28 cellular contexts compared by ENCODE assay signal in the genomic region with DNA sequence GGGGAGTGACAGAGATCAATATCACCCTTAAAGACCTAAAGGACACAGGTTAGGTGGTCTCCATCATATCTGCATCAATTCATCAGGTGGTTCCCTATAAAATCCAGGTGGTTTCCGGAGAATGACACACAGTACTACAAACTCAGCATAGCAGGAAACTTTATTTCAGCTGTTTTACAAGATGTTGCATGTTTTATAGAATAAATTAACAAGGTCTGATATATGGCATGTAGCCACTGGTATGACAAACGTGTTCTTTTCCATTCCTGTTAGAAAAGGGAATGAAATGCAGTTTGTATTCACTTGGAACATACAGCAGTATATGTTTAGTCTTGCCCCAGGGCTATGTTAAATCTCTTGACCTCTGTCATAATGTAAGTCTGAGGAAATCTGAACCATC. TPM values are rescaled to one million over a fixed set of nuclear protein-coding genes. Genes with fewer than 3 reads are reported as not detected.
DNase-seq lines count a peak whose midpoint lies in the region; ATAC-seq, FAIRE-seq and TF ChIP-seq lines count a peak whose summit lies in the region.
"Had no signal": no experiment of that assay in that cellular context is flagged by ENCODE, and none has a peak within 500 bp of the region (broad histone marks: within the 10 kb centered on the region; RNA-seq: fewer than 3 reads in every experiment).

No MANE protein-coding gene starts in this region.

- no peak for ATAC-seq in omental fat pad (ENCODE audit: low FRiP score)
- no peak for ATAC-seq in natural killer cell treated with Interleukin-12 subunit alpha and Interleukin-12 subunit beta and Interleukin-15 and Interleukin-18, amount 100 ng/mL, for 72 hours
- ATAC-seq: A549, GM23338 had no signal

- no peak overlapping the region for H2AFZ ChIP-seq in keratinocyte (ENCODE audit: control insufficient read depth, low read length)
- H2AFZ ChIP-seq: GM23338 had no signal

- dilution Hi-C loops in keratinocyte (cut with MboI; ENCODE audit: extremely low pct_ligation_motif_present, low sequenced_read_pairs): no loop called here

- POLR2A ChIA-PET in HEK293 (lab: Yijun Ruan, JAX): no interaction called here

- H3K4me3 ChIP-seq in HEK293 (ENCODE audit: low read depth, low read length) (no peak overlapping the region), epithelial cell of esophagus (ENCODE audit: low read length) (no peak overlapping the region), keratinocyte (ENCODE audit: control insufficient read depth in 2 of 3, extremely low read depth in 1 of 3, insufficient read depth in 2 of 3, low read depth in 1 of 3, low read length in 3 of 3) (no peak overlapping the region)
- H3K4me3 ChIP-seq: A549; BLaER1 treated with 17β-estradiol and CSF1 and Interleukin-3, amounts not matched to agents 10 nM and 100 nM; GM23338; HAP-1 had no signal

- H3K27ac ChIP-seq in HEK293 (ENCODE audit: extremely low read depth, low read depth, low read length) (no peak overlapping the region), VCaP (peak overlapping the region; percentile 61), keratinocyte (ENCODE audit: control insufficient read depth, insufficient read depth, low read length) (no peak overlapping the region)
- H3K27ac ChIP-seq: A549; BLaER1 treated with 17β-estradiol and CSF1 and Interleukin-3, amounts not matched to agents 10 nM and 100 nM had no signal

- no peaks in the 10 kb centered on the region for H3K36me3 Mint-ChIP-seq in natural killer cell treated with Interleukin-12 subunit alpha and Interleukin-12 subunit beta and Interleukin-15 and Interleukin-18, amount 100 ng/mL, for 72 hours

- peak; percentile 43 for FAIRE-seq in keratinocyte (lab: Jason Lieb, UNC)
- FAIRE-seq: A549, D721Med, GM12891, GM18507 had no signal

- H3K4me1 ChIP-seq in HEK293 (ENCODE audit: control insufficient read depth, insufficient read depth, low read length): no peaks in the 10 kb centered on the region; the same call in 1 of the 2 replicates
- H3K4me1 ChIP-seq in keratinocyte (ENCODE audit: control insufficient read depth, extremely low read depth, insufficient read depth, low read length): peaks cover 3% of the 10 kb centered on the region
- H3K4me1 ChIP-seq: BE2C, HAP-1 had no signal

- no peaks in the 10 kb centered on the region for H3K79me2 ChIP-seq in keratinocyte (ENCODE audit: control insufficient read depth, insufficient read depth, low read length)

- DNase-seq in epithelial cell of esophagus (ENCODE audit: low read depth) (peak; percentile 15), keratinocyte (ENCODE audit: low read depth, low spot score) (no peak), DMS 273 treated with DMSO at 0.1 percent for 48 hours (lab: John Stamatoyannopoulos, UW) (no peak), omental fat pad (ENCODE audit: low spot score) (no peak)
- DNase-seq in stimulated activated CD4-positive, alpha-beta T cell treated with anti-CD3 and anti-CD28 coated beads, Interleukin-1b, Interleukin-23, amount 100 ng/mL, for 48 hours: no peak
- DNase-seq in natural killer cell treated with Interleukin-12 subunit alpha and Interleukin-12 subunit beta and Interleukin-15 and Interleukin-18, amount 100 ng/mL, for 72 hours (ENCODE audit: low spot score): no peak
- DNase-seq: 8988T; ACHN; AML-193; BE2C; CD4-positive, alpha-beta T cell; CD8-positive, alpha-beta memory T cell; DMS53; DMS79 treated with DMSO at 0.1 percent for 48 hours; GF-D8 had no signal

- CTCF ChIA-PET in HEK293 (lab: Yijun Ruan, JAX): interaction anchor here (1.3 kb wide), 1 partner anchor 9 kb away, joined by 9 read pairs; no protein-coding TSS in a partner anchor

- H3K9me3 Mint-ChIP-seq in natural killer cell treated with Interleukin-12 subunit alpha and Interleukin-12 subunit beta and Interleukin-15 and Interleukin-18, amount 100 ng/mL, for 72 hours: no peaks in the 10 kb centered on the region
- H3K9me3 Mint-ChIP-seq: CD14-positive monocyte; CD4-positive, alpha-beta T cell; GM23338 had no signal

- no peaks in the 10 kb centered on the region for H3K9me1 ChIP-seq in keratinocyte (ENCODE audit: control insufficient read depth, extremely low read depth, insufficient read depth, low read length)

- H4K20me1 ChIP-seq in keratinocyte (ENCODE audit: control insufficient read depth, extremely low read depth, insufficient read depth, low read length): no peaks in the 10 kb centered on the region
- H4K20me1 ChIP-seq: BLaER1 treated with 17β-estradiol and CSF1 and Interleukin-3, amounts not matched to agents 10 nM and 100 nM had no signal

- no peak overlapping the region for H3K9ac ChIP-seq in keratinocyte (ENCODE audit: control insufficient read depth, extremely low read depth, insufficient read depth, low read length)
- H3K9ac ChIP-seq: BLaER1 treated with 17β-estradiol and CSF1 and Interleukin-3, amounts not matched to agents 10 nM and 100 nM had no signal

- TF ChIP-seq CTCF in HEK293 (tag by site-specific recombination; IDR thresholded peaks at IDR 0.05) (no peak), VCaP (conservative IDR thresholded peaks at IDR 0.05) (no peak), epithelial cell of esophagus (IDR thresholded peaks at IDR 0.05; ENCODE audit: insufficient read depth, low read depth, low read length, missing control alignments) (no peak), keratinocyte (optimal IDR thresholded peaks at IDR 0.05 in 1 of 3, IDR thresholded peaks at IDR 0.05 in 1 of 3, conservative IDR thresholded peaks at IDR 0.05 in 1 of 3; ENCODE audit: extremely low read depth in 1 of 3, insufficient read depth in 2 of 3, low read length in 3 of 3) (no peak), omental fat pad (IDR thresholded peaks at IDR 0.05) (no peak)

- no peak overlapping the region for H3K27ac Mint-ChIP-seq in natural killer cell treated with Interleukin-12 subunit alpha and Interleukin-12 subunit beta and Interleukin-15 and Interleukin-18, amount 100 ng/mL, for 72 hours
- H3K27ac Mint-ChIP-seq: CD14-positive monocyte; CD4-positive, alpha-beta T cell; CD8-positive, alpha-beta memory T cell; GM23338 had no signal

- H3K9me3 ChIP-seq in HEK293 (ENCODE audit: control insufficient read depth, insufficient read depth, low read depth, low read length): no peaks in the 10 kb centered on the region
- no peaks in the 10 kb centered on the region for H3K9me3 ChIP-seq in keratinocyte (ENCODE audit: control insufficient read depth, low read depth, low read length)
- H3K9me3 ChIP-seq: A549, BE2C, HAP-1 had no signal

- H3K4me1 Mint-ChIP-seq in natural killer cell treated with Interleukin-12 subunit alpha and Interleukin-12 subunit beta and Interleukin-15 and Interleukin-18, amount 100 ng/mL, for 72 hours (ENCODE audit: low read depth in 2 of 2): peaks cover 8 to 11% of the 10 kb centered on the region in 2 donors

- H3K27me3 Mint-ChIP-seq in natural killer cell treated with Interleukin-12 subunit alpha and Interleukin-12 subunit beta and Interleukin-15 and Interleukin-18, amount 100 ng/mL, for 72 hours: peaks cover 0 to 12% of the 10 kb centered on the region in 2 donors
- H3K27me3 Mint-ChIP-seq: CD4-positive, alpha-beta T cell had no signal

- H3K4me3 Mint-ChIP-seq in natural killer cell treated with Interleukin-12 subunit alpha and Interleukin-12 subunit beta and Interleukin-15 and Interleukin-18, amount 100 ng/mL, for 72 hours: no peak overlapping the region
- H3K4me3 Mint-ChIP-seq: CD14-positive monocyte; CD4-positive, alpha-beta T cell; CD8-positive, alpha-beta memory T cell; GM23338 had no signal

- H3K27me3 ChIP-seq in keratinocyte (ENCODE audit: control insufficient read depth, extremely low read depth, insufficient read depth, low read length): no peaks in the 10 kb centered on the region
- H3K27me3 ChIP-seq: BE2C; BLaER1 treated with 17β-estradiol and CSF1 and Interleukin-3, amounts not matched to agents 10 nM and 100 nM had no signal

- H3K36me3 ChIP-seq in HEK293 (ENCODE audit: control insufficient read depth in 2 of 2, insufficient read depth in 1 of 2, low read length in 2 of 2) (no peaks in the 10 kb centered on the region), keratinocyte (ENCODE audit: control insufficient read depth in 2 of 2, extremely low read depth in 1 of 2, insufficient read depth in 2 of 2, low read length in 2 of 2) (no peaks in the 10 kb centered on the region)
- H3K36me3 ChIP-seq: BE2C; BLaER1 treated with 17β-estradiol and CSF1 and Interleukin-3, amounts not matched to agents 10 nM and 100 nM; HAP-1 had no signal

- no peak overlapping the region for H3K4me2 ChIP-seq in keratinocyte (ENCODE audit: control insufficient read depth, extremely low read depth, insufficient read depth, low read depth, low read length)
- H3K4me2 ChIP-seq: A549, GM23338 had no signal

TF ChIP-seq in HEK293, 187 proteins besides CTCF, POLR2A, EP300 and RAD21 (continues in another document):
- TF ChIP-seq SCRT2 (tag by site-specific recombination; IDR thresholded peaks at IDR 0.05) (peak; percentile 34; the same call in 1 of the 2 replicates), ZNF433 (tag by site-specific recombination; IDR thresholded peaks at IDR 0.05; ENCODE audit: low read depth) (no peak)
- TF ChIP-seq, protein P1, sequence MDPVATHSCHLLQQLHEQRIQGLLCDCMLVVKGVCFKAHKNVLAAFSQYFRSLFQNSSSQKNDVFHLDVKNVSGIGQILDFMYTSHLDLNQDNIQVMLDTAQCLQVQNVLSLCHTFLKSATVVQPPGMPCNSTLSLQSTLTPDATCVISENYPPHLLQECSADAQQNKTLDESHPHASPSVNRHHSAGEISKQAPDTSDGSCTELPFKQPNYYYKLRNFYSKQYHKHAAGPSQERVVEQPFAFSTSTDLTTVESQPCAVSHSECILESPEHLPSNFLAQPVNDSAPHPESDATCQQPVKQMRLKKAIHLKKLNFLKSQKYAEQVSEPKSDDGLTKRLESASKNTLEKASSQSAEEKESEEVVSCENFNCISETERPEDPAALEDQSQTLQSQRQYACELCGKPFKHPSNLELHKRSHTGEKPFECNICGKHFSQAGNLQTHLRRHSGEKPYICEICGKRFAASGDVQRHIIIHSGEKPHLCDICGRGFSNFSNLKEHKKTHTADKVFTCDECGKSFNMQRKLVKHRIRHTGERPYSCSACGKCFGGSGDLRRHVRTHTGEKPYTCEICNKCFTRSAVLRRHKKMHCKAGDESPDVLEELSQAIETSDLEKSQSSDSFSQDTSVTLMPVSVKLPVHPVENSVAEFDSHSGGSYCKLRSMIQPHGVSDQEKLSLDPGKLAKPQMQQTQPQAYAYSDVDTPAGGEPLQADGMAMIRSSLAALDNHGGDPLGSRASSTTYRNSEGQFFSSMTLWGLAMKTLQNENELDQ (tag by site-specific recombination; IDR thresholded peaks at IDR 0.05; ENCODE audit: low read depth): no peak

RNA-seq across cellular contexts. Expression of gene TNFSF8, which starts 42.1 kb away (rescaled TPM):
- polyA plus RNA-seq in keratinocyte: not detected in 3 replicates
- polyA plus RNA-seq in keratinocyte (2011; ENCODE audit: low read depth): not detected
- not detected in 2 replicates for polyA plus RNA-seq in keratinocyte (2011; cell fraction: cytosol; rRNA removed)
- polyA plus RNA-seq in keratinocyte (2011; cell fraction: nucleus; rRNA removed): not detected in 2 replicates
- not detected in 2 replicates for polyA plus RNA-seq in keratinocyte (2012; ENCODE audit: low replicate concordance)
- not detected in 3 replicates for polyA minus RNA-seq in keratinocyte
- not detected for polyA minus RNA-seq in keratinocyte (2011; cell fraction: cytosol; rRNA and poly(A)+ RNA removed)
- polyA minus RNA-seq in keratinocyte (2011; cell fraction: nucleus; rRNA and poly(A)+ RNA removed): not detected in 2 replicates
- total RNA-seq in omental fat pad: 1 to 10 TPM; 3.2 to 7.1 (median 6.6) TPM
- 1 to 10 TPM; 1.3 to 1.9 TPM for total RNA-seq in natural killer cell treated with Interleukin-12 subunit alpha and Interleukin-12 subunit beta and Interleukin-15 and Interleukin-18, amount 100 ng/mL, for 72 hours
- total RNA-seq: Daoy, G401, GM23338, H4 had no signal
- polyA plus RNA-seq: A549, GM23338 had no signal
